Comparison of ENCODE assay signal across 18 cellular contexts in the genomic region with DNA sequence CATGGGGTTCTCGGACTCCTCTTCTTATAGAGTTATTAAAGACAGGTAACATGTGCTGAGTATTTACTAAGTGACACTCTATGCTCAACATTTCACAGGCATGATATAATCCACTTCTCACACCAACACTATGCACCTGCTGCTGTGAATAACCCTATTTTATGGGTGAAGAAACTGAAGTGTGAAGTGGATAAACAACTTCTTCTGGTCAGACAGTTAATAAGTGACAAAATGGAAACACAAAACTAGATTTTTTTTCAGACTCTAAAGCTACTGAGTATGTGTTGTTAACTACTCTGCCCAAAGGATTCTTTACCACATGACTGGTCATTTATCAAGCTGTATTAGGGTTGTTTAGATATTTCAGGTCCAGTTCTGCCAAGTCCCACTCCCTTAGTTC.
A peak's percentile ranks its signal among the peaks of the same experiment; 100 is the strongest.
DNase-seq lines count a peak whose midpoint lies in the region; ATAC-seq, FAIRE-seq and TF ChIP-seq lines count a peak whose summit lies in the region.
"Had no signal": no experiment of that assay in that cellular context is flagged by ENCODE, and none has a peak within 500 bp of the region (broad histone marks: within the 10 kb centered on the region; RNA-seq: fewer than 3 reads in every experiment).

No MANE protein-coding gene starts in this region.

- no peak overlapping the region for H3K27ac ChIP-seq in kidney (ENCODE audit: low read depth in 2 of 2, low read length in 2 of 2)

- H3K9me3 ChIP-seq in kidney (ENCODE audit: control insufficient read depth in 1 of 2, low read length in 2 of 2): no peaks in the 10 kb centered on the region

- H3K36me3 Mint-ChIP-seq in progenitor cell of endocrine pancreas (ENCODE audit: insufficient read depth): peaks cover 8% of the 10 kb centered on the region

- TF ChIP-seq CTCF in progenitor cell of endocrine pancreas (IDR thresholded peaks at IDR 0.05; ENCODE audit: unreplicated experiment): no peak
- TF ChIP-seq CTCF in kidney (IDR thresholded peaks at IDR 0.05; ENCODE audit: borderline replicate concordance, extremely low read depth, insufficient read depth): no peak

- in situ Hi-C loops in Caki2 (cut with HindIII; ENCODE audit: low pct_unique_long_range_greater_than_20kb, low sequenced_read_pairs): no loop called here

- H3K4me1 Mint-ChIP-seq in progenitor cell of endocrine pancreas (ENCODE audit: low read depth): peaks cover 20% of the 10 kb centered on the region
- H3K4me1 Mint-ChIP-seq: B cell had no signal

- H3K27ac Mint-ChIP-seq in progenitor cell of endocrine pancreas: peak overlapping the region; percentile 46
- H3K27ac Mint-ChIP-seq: B cell; CD4-positive, alpha-beta T cell; H9 had no signal

- H3K9ac ChIP-seq in kidney (ENCODE audit: low read length in 2 of 2): no peak overlapping the region

- DNase-seq in Caki2 (ENCODE audit: low read depth): peak; percentile 29
- DNase-seq in kidney glomerular epithelial cell (lab: John Stamatoyannopoulos, UW): peak; percentile 84
- no peak for DNase-seq in progenitor cell of endocrine pancreas (ENCODE audit: low spot score, unreplicated experiment)
- DNase-seq in NCI-H1048 (lab: John Stamatoyannopoulos, UW): no peak
- DNase-seq in NCI-H2107 (lab: John Stamatoyannopoulos, UW): no peak
- DNase-seq in kidney: no peak
- DNase-seq: ACHN; C1 segment of cervical spinal cord; CD4-positive, alpha-beta T cell; GOT3; H9 had no signal

- FAIRE-seq in kidney (lab: Jason Lieb, UNC): no peak
- FAIRE-seq: D721Med, GM18507, HepG2, HTR-8/SVneo had no signal

- no peaks in the 10 kb centered on the region for H3K36me3 ChIP-seq in kidney (ENCODE audit: control insufficient read depth in 1 of 2, insufficient read depth in 2 of 2, low read length in 2 of 2)

- no peak overlapping the region for H3K4me3 Mint-ChIP-seq in progenitor cell of endocrine pancreas (ENCODE audit: low read depth)
- H3K4me3 Mint-ChIP-seq: B cell; CD4-positive, alpha-beta T cell; H9 had no signal

- no peak overlapping the region for H3K4me3 ChIP-seq in kidney (ENCODE audit: low read length in 2 of 2)

- peaks cover 25% of the 10 kb centered on the region for H3K9me3 Mint-ChIP-seq in progenitor cell of endocrine pancreas (ENCODE audit: low read depth)

- intact Hi-C loops in kidney (cut with DNase I): no loop called here

- ATAC-seq in GM19324 (IDR thresholded peaks at IDR 0.05; ENCODE audit: low FRiP score, unreplicated experiment): peak; percentile 43
- ATAC-seq in HG03378 (IDR thresholded peaks at IDR 0.05; ENCODE audit: unreplicated experiment): no peak
- ATAC-seq: HepG2 had no signal

- H3K4me1 ChIP-seq in kidney (ENCODE audit: control insufficient read depth in 1 of 2, insufficient read depth in 1 of 2, low read depth in 1 of 2, low read length in 2 of 2): no peaks in the 10 kb centered on the region

- no peaks in the 10 kb centered on the region for H3K27me3 Mint-ChIP-seq in progenitor cell of endocrine pancreas
- H3K27me3 Mint-ChIP-seq: B cell; CD4-positive, alpha-beta T cell had no signal

Comparison
In these comparisons a context has a peak if more than half of its experiments do, and no peak if none do; other contexts are left out.
1. DNase-seq: peak in Caki2 (single experiment) and kidney glomerular epithelial cell (single experiment); none in progenitor cell of endocrine pancreas (single experiment), NCI-H1048 (single experiment), NCI-H2107 (single experiment) and kidney (single experiment).